Comparison of ENCODE assay signal across 1 cellular context in genomic region chr1:43992232-43992995, GRCh38.
TF ChIP-seq lines count a peak whose summit lies in the region.

No MANE protein-coding gene starts in this region.

TF ChIP-seq in GM23338, 12 proteins besides CTCF, POLR2A, EP300 and RAD21 (continued from another document):
- no peak for TF ChIP-seq ZNF462 (CRISPR knock-in tag; IDR thresholded peaks at IDR 0.05)
- TF ChIP-seq JUNB (IDR thresholded peaks at IDR 0.05; ENCODE audit: unreplicated experiment), result no peak
- TF ChIP-seq CREB1 (CRISPR knock-in tag; IDR thresholded peaks at IDR 0.05; ENCODE audit: low read depth), result no peak
- no peak for TF ChIP-seq EZH2 (IDR thresholded peaks at IDR 0.05; ENCODE audit: low read depth, unreplicated experiment)
- TF ChIP-seq ZNF331 (CRISPR knock-in tag; IDR thresholded peaks at IDR 0.05; ENCODE audit: low read depth), result no peak
